Comparison of ENCODE assay signal across 15 cellular contexts in genomic region chr18:10343778-10344177, GRCh38.
A peak's percentile ranks its signal among the peaks of the same experiment; 100 is the strongest.
DNase-seq lines count a peak whose midpoint lies in the region; FAIRE-seq and TF ChIP-seq lines count a peak whose summit lies in the region.
"Had no signal": no experiment of that assay in that cellular context is flagged by ENCODE, and none has a peak within 500 bp of the region (broad histone marks: within the 10 kb centered on the region; RNA-seq: fewer than 3 reads in every experiment).

No MANE protein-coding gene starts in this region.

- no CpG with 5 or more reads among the region's 11 CpGs for WGBS in mesendoderm (ENCODE audit: extremely low coverage, insufficient coverage, low lambda C conversion rate)

- H3K36me3 ChIP-seq in mesendoderm (ENCODE audit: control insufficient read depth, insufficient read depth, low read length): no peaks in the 10 kb centered on the region
- H3K36me3 ChIP-seq: BE2C had no signal

- no peak overlapping the region for H2BK120ac ChIP-seq in mesendoderm (ENCODE audit: low read depth, low read length)

- intact Hi-C loops in dorsolateral prefrontal cortex (cut with DNase I): no loop called here
- intact Hi-C loops in activated T-helper 2 cell treated with anti-CD3 and anti-CD28 coated beads, Interferon-gamma antibody, Interleukin-2, Interleukin-4, amounts not matched to agents 10 μg/mL and 5 μg/mL and 100 μg/mL, durations not matched to agents 14 hours and 24 hours and 36 hours (cut with micrococcal nuclease): no loop called here

- H3K18ac ChIP-seq in mesendoderm (ENCODE audit: low read length): no peak overlapping the region

- no peak overlapping the region for H3K4ac ChIP-seq in mesendoderm (ENCODE audit: low read depth, low read length)

- no peak overlapping the region for H3K27ac Mint-ChIP-seq in activated T-helper 2 cell treated with anti-CD3 and anti-CD28 coated beads, Interferon-gamma antibody, Interleukin-2, Interleukin-4, amounts not matched to agents 10 μg/mL and 5 μg/mL and 100 μg/mL, durations not matched to agents 14 hours and 24 hours and 36 hours

- no peaks in the 10 kb centered on the region for H3K9me3 Mint-ChIP-seq in activated T-helper 2 cell treated with anti-CD3 and anti-CD28 coated beads, Interferon-gamma antibody, Interleukin-2, Interleukin-4, amounts not matched to agents 10 μg/mL and 5 μg/mL and 100 μg/mL, durations not matched to agents 14 hours and 24 hours and 36 hours

- H2BK15ac ChIP-seq in mesendoderm (replicated peaks; ENCODE audit: low read depth): no peak overlapping the region

- FAIRE-seq in HTR-8/SVneo (lab: Jason Lieb, UNC): no peak

- no peaks in the 10 kb centered on the region for H3K4me1 ChIP-seq in mesendoderm (ENCODE audit: control insufficient read depth, low read depth, low read length)
- H3K4me1 ChIP-seq: BE2C had no signal

- H3K36me3 Mint-ChIP-seq in activated T-helper 2 cell treated with anti-CD3 and anti-CD28 coated beads, Interferon-gamma antibody, Interleukin-2, Interleukin-4, amounts not matched to agents 10 μg/mL and 5 μg/mL and 100 μg/mL, durations not matched to agents 14 hours and 24 hours and 36 hours (ENCODE audit: low read depth): no peaks in the 10 kb centered on the region
- H3K36me3 Mint-ChIP-seq: CD4-positive, alpha-beta memory T cell had no signal

- H3K79me2 ChIP-seq in mesendoderm (ENCODE audit: control insufficient read depth, insufficient read depth, low read length): no peaks in the 10 kb centered on the region

- H3K4me2 ChIP-seq in mesendoderm (ENCODE audit: low read length): no peak overlapping the region

- H3K23ac ChIP-seq in mesendoderm (ENCODE audit: low read length): no peak overlapping the region

- H3K4me3 Mint-ChIP-seq in activated T-helper 2 cell treated with anti-CD3 and anti-CD28 coated beads, Interferon-gamma antibody, Interleukin-2, Interleukin-4, amounts not matched to agents 10 μg/mL and 5 μg/mL and 100 μg/mL, durations not matched to agents 14 hours and 24 hours and 36 hours (ENCODE audit: low read depth): no peak overlapping the region
- H3K4me3 Mint-ChIP-seq: CD4-positive, alpha-beta memory T cell had no signal

- no peak overlapping the region for H4K5ac ChIP-seq in mesendoderm (ENCODE audit: low read length)

- peak overlapping the region; percentile 2 for H3K56ac ChIP-seq in mesendoderm (ENCODE audit: low read length)

- H3K27ac ChIP-seq in dorsolateral prefrontal cortex: peak overlapping the region in 17 of 59 donors; percentile 9 to 70 (median 42)
- H3K27ac ChIP-seq in mesendoderm (ENCODE audit: low read depth, low read length): no peak overlapping the region
- H3K27ac ChIP-seq in substantia nigra (ENCODE audit: low read depth, low read length, poor library complexity, severe bottlenecking): peak overlapping the region; percentile 39

- DNase-seq in amygdala (lab: John Stamatoyannopoulos, UW): peak in 48 of 56 donors; percentile 7 to 80 (median 56)
- DNase-seq in dorsolateral prefrontal cortex: peak; percentile 10 to 72 (median 56)
- DNase-seq in mesendoderm: no peak
- DNase-seq in substantia nigra (lab: John Stamatoyannopoulos, UW): peak in 44 of 49 donors; percentile 6 to 90 (median 58)
- DNase-seq in mesenteric fat pad (ENCODE audit: low spot score): no peak
- no peak for DNase-seq in HTR-8/SVneo (ENCODE audit: insufficient read length, low spot score)
- no peak for DNase-seq in NCI-H1105 (lab: John Stamatoyannopoulos, UW)
- DNase-seq in activated T-helper 2 cell treated with anti-CD3 and anti-CD28 coated beads, Interferon-gamma antibody, Interleukin-2, Interleukin-4, amounts not matched to agents 10 μg/mL and 5 μg/mL and 100 μg/mL, durations not matched to agents 14 hours and 24 hours and 36 hours (ENCODE audit: low spot score): no peak
- DNase-seq: BE2C; Calu3; CD4-positive, alpha-beta memory T cell; GOT3; NCI-H187; NCI-H526 treated with DMSO at 0.1 percent for 48 hours; SHP77 treated with DMSO at 0.1 percent for 48 hours had no signal

- H3K79me1 ChIP-seq in mesendoderm (ENCODE audit: low read length): no peaks in the 10 kb centered on the region

- H3K9ac ChIP-seq in mesendoderm (ENCODE audit: low read length): no peak overlapping the region

- H3K27me3 ChIP-seq in dorsolateral prefrontal cortex (no peaks in the 10 kb centered on the region), mesendoderm (ENCODE audit: insufficient read depth, low read length, poor library complexity) (no peaks in the 10 kb centered on the region)

- no peak overlapping the region for H3K4me3 ChIP-seq in dorsolateral prefrontal cortex
- no peak overlapping the region for H3K4me3 ChIP-seq in mesendoderm (ENCODE audit: low read length)

- no peak overlapping the region for H4K8ac ChIP-seq in mesendoderm (ENCODE audit: low read depth, low read length)

- no peak overlapping the region for H2BK5ac ChIP-seq in mesendoderm (ENCODE audit: low read length)

- no peak overlapping the region for H2AK5ac ChIP-seq in mesendoderm (ENCODE audit: low read length)

- peak in 19 of 56 donors; percentile 7 to 41 (median 24) for TF ChIP-seq CTCF in dorsolateral prefrontal cortex (IDR thresholded peaks at IDR 0.05 in 54 of 56, conservative IDR thresholded peaks at IDR 0.05 in 2 of 56; ENCODE audit: low read depth in 1 of 56, partially characterized antibody in 56 of 56)

- H3K27me3 Mint-ChIP-seq in activated T-helper 2 cell treated with anti-CD3 and anti-CD28 coated beads, Interferon-gamma antibody, Interleukin-2, Interleukin-4, amounts not matched to agents 10 μg/mL and 5 μg/mL and 100 μg/mL, durations not matched to agents 14 hours and 24 hours and 36 hours (ENCODE audit: low read depth): no peaks in the 10 kb centered on the region

- no peaks in the 10 kb centered on the region for H3K4me1 Mint-ChIP-seq in activated T-helper 2 cell treated with anti-CD3 and anti-CD28 coated beads, Interferon-gamma antibody, Interleukin-2, Interleukin-4, amounts not matched to agents 10 μg/mL and 5 μg/mL and 100 μg/mL, durations not matched to agents 14 hours and 24 hours and 36 hours (ENCODE audit: low read depth)
- H3K4me1 Mint-ChIP-seq: CD4-positive, alpha-beta memory T cell had no signal

Comparison
In these comparisons a context has a peak if more than half of its experiments do, and no peak if none do; other contexts are left out.
1. DNase-seq: peak in amygdala (48 of 56), dorsolateral prefrontal cortex (10 of 10) and substantia nigra (44 of 49); none in mesendoderm (single experiment), mesenteric fat pad (single experiment), HTR-8/SVneo (single experiment), NCI-H1105 (single experiment) and activated T-helper 2 cell treated with anti-CD3 and anti-CD28 coated beads, Interferon-gamma antibody, Interleukin-2, Interleukin-4, amounts not matched to agents 10 μg/mL and 5 μg/mL and 100 μg/mL, durations not matched to agents 14 hours and 24 hours and 36 hours (single experiment).